23 cellular contexts compared by ENCODE assay signal in the genomic region with DNA sequence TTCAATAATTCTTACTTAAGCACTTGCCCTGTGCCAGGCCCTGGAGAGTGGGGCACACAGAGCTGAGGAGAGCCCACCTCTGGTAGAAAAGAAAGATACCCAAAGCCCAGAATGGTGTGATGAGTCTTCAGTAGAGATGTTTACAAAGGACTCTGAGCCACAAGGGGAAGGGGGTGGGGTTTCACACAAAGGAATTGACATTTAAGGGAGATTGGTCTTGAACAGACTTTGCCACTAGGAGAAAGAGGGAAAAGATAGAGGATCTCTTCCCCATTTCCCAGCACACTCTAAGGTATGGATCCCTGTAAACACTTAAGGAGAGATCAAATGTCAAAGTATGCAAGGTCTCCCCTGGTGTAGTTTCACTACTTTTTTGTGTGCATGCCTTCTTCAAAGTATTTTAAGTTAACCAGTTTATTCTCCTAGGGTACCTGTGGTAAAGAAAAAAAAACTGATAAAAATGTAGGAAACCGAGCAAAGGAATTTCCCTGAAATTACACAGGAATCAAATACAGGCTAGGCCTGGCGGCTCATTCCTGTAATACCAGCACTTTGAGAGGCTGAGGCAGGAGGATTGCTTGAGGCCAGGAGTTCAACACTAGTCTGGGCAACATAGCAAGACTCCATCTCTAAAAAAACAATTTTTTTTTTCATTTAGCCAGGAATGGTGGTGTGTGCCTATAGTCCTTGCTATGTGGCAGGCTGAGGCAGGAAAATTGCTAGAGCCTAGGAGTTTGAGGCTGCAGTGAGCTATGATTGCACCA.
"Had no signal": no experiment of that assay in that cellular context is flagged by ENCODE, and none has a peak within 500 bp of the region (broad histone marks: within the 10 kb centered on the region; RNA-seq: fewer than 3 reads in every experiment).

No MANE protein-coding gene starts in this region.

- H3K27me3 ChIP-seq: breast epithelium, esophagus muscularis mucosa, ovary, tibial nerve, uterus had no signal

- H3K27me3 Mint-ChIP-seq: activated CD4-positive, alpha-beta T cell treated with anti-CD3 and anti-CD28 coated beads, Interleukin-2, amount 10 ng/mL, durations not matched to agents 24 days and 14 days; memory B cell; naive B cell; stimulated activated naive CD8-positive, alpha-beta T cell treated with anti-CD3 and anti-CD28 coated beads, Interleukin-15, Interleukin-2, amounts not matched to agents 100 ng/mL and 50 ng/mL, for 24 hours had no signal

- H3K9me3 Mint-ChIP-seq: activated CD4-positive, alpha-beta T cell treated with anti-CD3 and anti-CD28 coated beads, Interleukin-2, amount 10 ng/mL, durations not matched to agents 24 days and 14 days; activated T-cell treated with anti-CD3 and anti-CD28 coated beads, Interleukin-2, amount 50 U/mL, for 72 hours; memory B cell; stimulated activated naive CD8-positive, alpha-beta T cell treated with anti-CD3 and anti-CD28 coated beads, Interleukin-15, Interleukin-2, amounts not matched to agents 100 ng/mL and 50 ng/mL, for 24 hours had no signal

- H3K4me3 ChIP-seq: breast epithelium, esophagus muscularis mucosa, left ventricle myocardium inferior, mucosa of descending colon, ovary, psoas muscle, skin epidermis, tibial nerve, uterus had no signal

- H3K27ac ChIP-seq: breast epithelium, esophagus muscularis mucosa, left ventricle myocardium inferior, ovary, psoas muscle, skin epidermis, tibial nerve, uterus had no signal

- H3K9me3 ChIP-seq: breast epithelium, esophagus muscularis mucosa, left ventricle myocardium inferior, mucosa of descending colon, ovary, psoas muscle, tibial nerve, uterus had no signal

- DNase-seq: activated CD4-positive, alpha-beta T cell treated with anti-CD3 and anti-CD28 coated beads, Interleukin-2, amount 10 ng/mL, durations not matched to agents 24 days and 14 days; activated CD8-positive, alpha-beta memory T cell treated with anti-CD3 and anti-CD28 coated beads, Interleukin-2, amount 50 U/mL, for 48 hours; activated effector memory CD4-positive, alpha-beta T cell treated with anti-CD3 and anti-CD28 coated beads, Interleukin-2, amount 50 U/mL, for 16 hours; activated naive CD4-positive, alpha-beta T cell treated with anti-CD3 and anti-CD28 coated beads, Interleukin-2, amount 50 U/mL, for 16 hours; activated T-cell treated with anti-CD3 and anti-CD28 coated beads, Interleukin-2, amount 50 U/mL, for 72 hours; cerebellar nuclear complex; effector CD8-positive, alpha-beta T cell; left ventricle myocardium inferior; mucosa of descending colon; naive B cell; ovary; psoas muscle; right cardiac atrium; stimulated activated CD4-positive, alpha-beta T cell treated with anti-CD3 and anti-CD28 coated beads, Interleukin-2, amount 100 ng/mL, for 48 hours; T-helper 1 cell; T-helper 9 cell; uterus had no signal

- H3K4me1 ChIP-seq: breast epithelium, esophagus muscularis mucosa, left ventricle myocardium inferior, psoas muscle, tibial nerve, uterus had no signal

- H3K4me1 Mint-ChIP-seq: memory B cell, naive B cell had no signal

- H3K36me3 ChIP-seq: breast epithelium, ovary, uterus had no signal

- H3K4me3 Mint-ChIP-seq: activated CD4-positive, alpha-beta T cell treated with anti-CD3 and anti-CD28 coated beads, Interleukin-2, amount 10 ng/mL, durations not matched to agents 24 days and 14 days; activated T-cell treated with anti-CD3 and anti-CD28 coated beads, Interleukin-2, amount 50 U/mL, for 72 hours; memory B cell; naive B cell; stimulated activated naive CD8-positive, alpha-beta T cell treated with anti-CD3 and anti-CD28 coated beads, Interleukin-15, Interleukin-2, amounts not matched to agents 100 ng/mL and 50 ng/mL, for 24 hours had no signal

- H3K27ac Mint-ChIP-seq: activated CD4-positive, alpha-beta T cell treated with anti-CD3 and anti-CD28 coated beads, Interleukin-2, amount 10 ng/mL, durations not matched to agents 24 days and 14 days; activated T-cell treated with anti-CD3 and anti-CD28 coated beads, Interleukin-2, amount 50 U/mL, for 72 hours; memory B cell; stimulated activated naive CD8-positive, alpha-beta T cell treated with anti-CD3 and anti-CD28 coated beads, Interleukin-15, Interleukin-2, amounts not matched to agents 100 ng/mL and 50 ng/mL, for 24 hours had no signal
